Comparison of ENCODE assay signal across 8 cellular contexts in genomic region chr2:72137498-72138010, GRCh38. TPM values are rescaled to one million over a fixed set of nuclear protein-coding genes. Genes with fewer than 3 reads are reported as not detected.
DNase-seq lines count a peak whose midpoint lies in the region; ATAC-seq, FAIRE-seq and TF ChIP-seq lines count a peak whose summit lies in the region.

No MANE protein-coding gene starts in this region.

- no peak overlapping the region for H3K27ac Mint-ChIP-seq in activated CD4-positive, alpha-beta memory T cell treated with anti-CD3 and anti-CD28 coated beads, Interleukin-2, amount 10 ng/mL, durations not matched to agents 7 days and 5 days
- H3K27ac Mint-ChIP-seq in naive thymus-derived CD8-positive, alpha-beta T cell: peak overlapping the region in 1 of 10 donors; percentile 47

- H2BK5ac ChIP-seq in H1 (ENCODE audit: low read depth, low read length): no peak overlapping the region

- H3K4me3 Mint-ChIP-seq in activated CD4-positive, alpha-beta memory T cell treated with anti-CD3 and anti-CD28 coated beads, Interleukin-2, amount 10 ng/mL, durations not matched to agents 7 days and 5 days: no peak overlapping the region
- no peak overlapping the region for H3K4me3 Mint-ChIP-seq in naive thymus-derived CD8-positive, alpha-beta T cell

- no peak overlapping the region for H4K91ac ChIP-seq in H1 (replicated peaks; ENCODE audit: insufficient read length, low read length)

- no peak overlapping the region for H2AK5ac ChIP-seq in H1 (ENCODE audit: low read depth, low read length)

- H3K36me3 Mint-ChIP-seq in activated CD4-positive, alpha-beta memory T cell treated with anti-CD3 and anti-CD28 coated beads, Interleukin-2, amount 10 ng/mL, durations not matched to agents 7 days and 5 days (ENCODE audit: low read depth): no peaks in the 10 kb centered on the region
- H3K36me3 Mint-ChIP-seq in naive thymus-derived CD8-positive, alpha-beta T cell: no peaks in the 10 kb centered on the region

- H4K8ac ChIP-seq in H1 (ENCODE audit: extremely low read depth, insufficient read depth, low read length): no peak overlapping the region; the same call in 1 of the 2 replicates

- no peak overlapping the region for H2BK12ac ChIP-seq in H1 (ENCODE audit: low read depth, low read length)

- H2BK20ac ChIP-seq in H1 (ENCODE audit: low read length): no peak overlapping the region

- H3K4ac ChIP-seq in H1 (replicated peaks; ENCODE audit: insufficient read length, low read depth, low read length): no peak overlapping the region

- TF ChIP-seq EP300 in H1 (IDR thresholded peaks at IDR 0.05; ENCODE audit: borderline replicate concordance in 1 of 2, low read depth in 2 of 2, low read length in 2 of 2): no peak

- no peak overlapping the region for H2BK15ac ChIP-seq in H1 (ENCODE audit: low read length)

- H3K4me1 Mint-ChIP-seq in activated CD4-positive, alpha-beta memory T cell treated with anti-CD3 and anti-CD28 coated beads, Interleukin-2, amount 10 ng/mL, durations not matched to agents 7 days and 5 days: no peaks in the 10 kb centered on the region
- H3K4me1 Mint-ChIP-seq in naive thymus-derived CD8-positive, alpha-beta T cell: peaks cover 0 to 6% (median 3%) of the 10 kb centered on the region in 4 donors

- no peak overlapping the region for H3K14ac ChIP-seq in H1 (ENCODE audit: insufficient read length)

- no peak overlapping the region for H2BK120ac ChIP-seq in H1 (replicated peaks; ENCODE audit: low read depth, low read length)

- H4K20me1 ChIP-seq in H1 (replicated peaks in 1 of 2; ENCODE audit: control insufficient read depth in 1 of 2, insufficient read depth in 2 of 2, low read length in 2 of 2): peaks cover 0 to 4% of the 10 kb centered on the region in 2 experiments

- CTCF ChIA-PET in activated CD4-positive, alpha-beta memory T cell treated with anti-CD3 and anti-CD28 coated beads, Interleukin-2, amount 10 ng/mL, durations not matched to agents 7 days and 5 days (lab: Charles Lee): interaction anchor here (1.1 kb wide), 1 partner anchor 13 kb away, joined by 5 read pairs; no protein-coding TSS in a partner anchor
- CTCF ChIA-PET in H1 (lab: Charles Lee; ENCODE audit: partially characterized antibody): interaction anchor here (0.6 to 9.5 kb wide), 45 partner anchors 9 to 712 kb away, joined by 3 to 70 read pairs (median 3); no protein-coding TSS in a partner anchor

- H3K4me1 ChIP-seq in H1 (replicated peaks in 1 of 4; ENCODE audit: control insufficient read depth in 3 of 4, insufficient read depth in 4 of 4, low read length in 3 of 4): peaks cover 0 to 11% (median 6%) of the 10 kb centered on the region in 4 experiments; a peak in 5 of 7 replicates
- H3K4me1 ChIP-seq in subcutaneous abdominal adipose tissue (ENCODE audit: control insufficient read depth in 5 of 5, insufficient read depth in 5 of 5, low read length in 5 of 5): peaks cover 6 to 71% (median 69%) of the 10 kb centered on the region in 5 donors

- no peak for FAIRE-seq in H1 (lab: Jason Lieb, UNC)

- H3K9ac ChIP-seq in H1 (replicated peaks in 1 of 4; ENCODE audit: extremely low read depth in 1 of 4, low read depth in 3 of 4, low read length in 3 of 4) (no peak overlapping the region), subcutaneous abdominal adipose tissue (ENCODE audit: low read length in 5 of 5) (peak overlapping the region in 3 of 5 donors; percentile 53 to 68 (median 58))

- H3K9me3 ChIP-seq in H1 (ENCODE audit: insufficient read depth in 2 of 2, low read depth in 1 of 2, low read length in 1 of 2) (no peaks in the 10 kb centered on the region), subcutaneous abdominal adipose tissue (ENCODE audit: control insufficient read depth in 5 of 5, low read length in 5 of 5) (no peaks in the 10 kb centered on the region)

- peaks cover 3% of the 10 kb centered on the region for H3K27me3 Mint-ChIP-seq in activated CD4-positive, alpha-beta memory T cell treated with anti-CD3 and anti-CD28 coated beads, Interleukin-2, amount 10 ng/mL, durations not matched to agents 7 days and 5 days
- peaks cover 0 to 11% (median 8%) of the 10 kb centered on the region in 5 donors for H3K27me3 Mint-ChIP-seq in naive thymus-derived CD8-positive, alpha-beta T cell

- peaks cover 12 to 32% (median 29%) of the 10 kb centered on the region in 4 experiments for H3K27me3 ChIP-seq in H1 (replicated peaks in 1 of 4; ENCODE audit: control insufficient read depth in 3 of 4, extremely low read depth in 1 of 4, insufficient read depth in 3 of 4, low read length in 3 of 4)
- no peaks in the 10 kb centered on the region for H3K27me3 ChIP-seq in subcutaneous abdominal adipose tissue (ENCODE audit: control insufficient read depth in 5 of 5, insufficient read depth in 4 of 5, low read length in 5 of 5)

- H4K5ac ChIP-seq in H1 (ENCODE audit: insufficient read length, low read depth, low read length): no peak overlapping the region

- no peak overlapping the region for H3K4me2 ChIP-seq in H1 (ENCODE audit: insufficient read depth in 1 of 2, low read depth in 2 of 2, low read length in 2 of 2)

- no peak overlapping the region for H3K56ac ChIP-seq in H1 (replicated peaks; ENCODE audit: insufficient read length, low read depth, low read length)

- no peak overlapping the region for H3K23ac ChIP-seq in H1 (ENCODE audit: insufficient read length)

- no peaks in the 10 kb centered on the region for H3K9me3 Mint-ChIP-seq in activated CD4-positive, alpha-beta memory T cell treated with anti-CD3 and anti-CD28 coated beads, Interleukin-2, amount 10 ng/mL, durations not matched to agents 7 days and 5 days
- H3K9me3 Mint-ChIP-seq in naive thymus-derived CD8-positive, alpha-beta T cell: no peaks in the 10 kb centered on the region

- H3K18ac ChIP-seq in H1 (ENCODE audit: extremely low read depth, low read length): no peak overlapping the region

- POLR2A ChIA-PET in activated CD4-positive, alpha-beta memory T cell treated with anti-CD3 and anti-CD28 coated beads, Interleukin-2, amount 10 ng/mL, durations not matched to agents 7 days and 5 days (lab: Charles Lee): no interaction called here
- POLR2A ChIA-PET in H1 (lab: Charles Lee; ENCODE audit: partially characterized antibody): no interaction called here
- POLR2A ChIA-PET in naive thymus-derived CD8-positive, alpha-beta T cell (lab: Charles Lee): interaction anchor here (0.9 kb wide), 1 partner anchor 13 kb away, joined by 3 read pairs; no protein-coding TSS in a partner anchor

- peak; percentile 59 to 70 for TF ChIP-seq RAD21 in H1 (IDR thresholded peaks at IDR 0.05 in 1 of 2, conservative IDR thresholded peaks at IDR 0.05 in 1 of 2; ENCODE audit: low read depth in 2 of 2, low read length in 2 of 2)

- no peaks in the 10 kb centered on the region for H3K79me2 ChIP-seq in H1 (ENCODE audit: control insufficient read depth in 1 of 2, insufficient read depth in 2 of 2, low read length in 2 of 2)

- no peak for TF ChIP-seq POLR2A in H1 (IDR thresholded peaks at IDR 0.05; ENCODE audit: control extremely low read depth in 1 of 2, low read depth in 2 of 2, low read length in 2 of 2)

- H3K4me3 ChIP-seq in H1 (ENCODE audit: extremely low read depth in 1 of 4, insufficient read depth in 2 of 4, low read depth in 3 of 4, low read length in 4 of 4) (no peak overlapping the region), subcutaneous abdominal adipose tissue (ENCODE audit: low read depth in 1 of 5, low read length in 5 of 5) (peak overlapping the region in 2 of 5 donors; percentile 19 to 22)

- H3K27ac ChIP-seq in H1 (ENCODE audit: low read depth, low read length) (no peak overlapping the region), subcutaneous abdominal adipose tissue (ENCODE audit: low read depth, low read length) (peak overlapping the region; percentile 75)

- ATAC-seq in HG02642 (IDR thresholded peaks at IDR 0.05; ENCODE audit: poor library complexity, unreplicated experiment): peak; percentile 91
- ATAC-seq in naive thymus-derived CD8-positive, alpha-beta T cell: peak; percentile 74 to 79

- peak in 2 of 3 experiments; percentile 90 to 98; a peak in 3 of 4 replicates for TF ChIP-seq CTCF in H1 (IDR thresholded peaks at IDR 0.05; ENCODE audit: control extremely low read depth in 1 of 3, insufficient read depth in 1 of 3, low read depth in 1 of 3, low read length in 3 of 3)

- H2AFZ ChIP-seq in H1 (ENCODE audit: low read length): no peak overlapping the region

- no peaks in the 10 kb centered on the region for H3K36me3 ChIP-seq in H1 (ENCODE audit: control insufficient read depth in 2 of 4, insufficient read depth in 4 of 4, low read length in 3 of 4)
- H3K36me3 ChIP-seq in subcutaneous abdominal adipose tissue (ENCODE audit: control insufficient read depth in 5 of 5, insufficient read depth in 5 of 5, low read length in 5 of 5): peaks cover 0 to 27% (median 24%) of the 10 kb centered on the region in 5 donors

- H3K23me2 ChIP-seq in H1 (ENCODE audit: low read depth, low read length): no peaks in the 10 kb centered on the region

- DNase-seq in SIG-M5 treated with dmso at 0.1 percent for 504 hours (lab: John Stamatoyannopoulos, UW; ENCODE audit: unreplicated experiment): peak; percentile 56
- DNase-seq in SIG-M5 (lab: John Stamatoyannopoulos, UW): no peak
- peak; percentile 34 for DNase-seq in NCI-H1092 (lab: John Stamatoyannopoulos, UW)
- DNase-seq in activated CD4-positive, alpha-beta memory T cell treated with anti-CD3 and anti-CD28 coated beads, Interleukin-2, amount 10 ng/mL, durations not matched to agents 7 days and 5 days: peak; percentile 57
- peak in 1 of 2 experiments; percentile 98 for DNase-seq in H1 (ENCODE audit: low read depth in 1 of 2, low spot score in 2 of 2)
- peak; percentile 19 to 75 (median 47) for DNase-seq in naive thymus-derived CD8-positive, alpha-beta T cell

- no peaks in the 10 kb centered on the region for H3K79me1 ChIP-seq in H1 (ENCODE audit: low read depth, low read length)

- WGBS in H1 (ENCODE audit: extremely low coverage in 1 of 2, insufficient coverage in 1 of 2, insufficient read length in 1 of 2, insufficient replicate concordance in 2 of 2, low coverage in 1 of 2, low lambda C conversion rate in 2 of 2, missing lambda C conversion rate in 1 of 2), 2 experiments: 26% methylated on average over 6 of the region's 10 CpGs; no CpG with 5 or more reads in 1 of the 2 experiments

RNA-seq across cellular contexts. Expression of gene CYP26B1, which starts 10.1 kb away (rescaled TPM):
- not detected for total RNA-seq in activated CD4-positive, alpha-beta memory T cell treated with anti-CD3 and anti-CD28 coated beads, Interleukin-2, amount 10 ng/mL, durations not matched to agents 7 days and 5 days
- 0.36 and 0.69 TPM in 2 replicates for total RNA-seq in H1 (2021; fragmentation: NEBNext Ultra II Directional; extraction: Animal tissue kit (Norgen Biotek cat#: 25700))
- 0.06 and 0.19 TPM in 2 replicates for polyA plus RNA-seq in H1 (2011; rRNA removed)
- polyA plus RNA-seq in H1 (2011; cell fraction: cytosol; rRNA removed): 0.34 TPM
- polyA plus RNA-seq in H1 (2011; cell fraction: nucleus; rRNA removed): 0.53 TPM
- 0.08 to 0.77 TPM (median 0.23 TPM) in 4 replicates for polyA plus RNA-seq in H1 (2012, experiment 1 of 2)
- polyA plus RNA-seq in H1 (2012, experiment 2 of 2): 0.08 TPM
- 0.12 TPM for polyA plus RNA-seq in H1 (2013, experiment 1 of 2)
- 0.09 TPM for polyA plus RNA-seq in H1 (2013, experiment 2 of 2)
- polyA minus RNA-seq in H1 (2011; rRNA and poly(A)+ RNA removed): 0.13 and 0.24 TPM in 2 replicates
- polyA minus RNA-seq in H1 (2011; cell fraction: cytosol; rRNA and poly(A)+ RNA removed): not detected
- polyA minus RNA-seq in H1 (2011; cell fraction: nucleus; rRNA and poly(A)+ RNA removed): 0.10 TPM
- total RNA-seq in naive thymus-derived CD8-positive, alpha-beta T cell: not detected
- not detected for polyA plus RNA-seq in naive thymus-derived CD8-positive, alpha-beta T cell

Comparison
In these comparisons a context has a peak if more than half of its experiments do, and no peak if none do; other contexts are left out.
1. H3K9ac ChIP-seq: peak in subcutaneous abdominal adipose tissue (3 of 5); none in H1 (0 of 4).